1 cellular context compared by ENCODE assay signal in the genomic region with DNA sequence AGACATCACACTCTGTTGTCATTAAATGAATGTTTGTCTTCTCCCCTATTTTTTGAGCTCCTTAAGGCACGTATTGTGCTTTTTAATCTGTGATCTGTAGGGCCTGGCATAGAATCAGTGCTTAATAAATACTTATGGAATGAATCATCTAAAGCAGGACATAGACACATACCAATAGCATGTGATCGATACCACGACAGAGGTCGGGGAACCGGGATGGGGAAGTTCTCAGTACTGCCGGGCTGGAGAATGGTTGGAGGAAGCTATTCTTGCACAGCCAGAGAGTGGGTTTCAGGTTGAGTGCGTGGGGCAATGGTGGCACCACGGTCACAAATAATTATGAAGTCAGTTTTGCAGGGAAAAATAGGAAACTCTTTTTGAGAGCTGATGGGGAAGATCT.
TF ChIP-seq lines count a peak whose summit lies in the region.

No MANE protein-coding gene starts in this region.

TF ChIP-seq in HCT116, 20 proteins besides CTCF, POLR2A, EP300 and RAD21 (continued from another document):
- TF ChIP-seq ZNF274 (IDR thresholded peaks at IDR 0.05; ENCODE audit: low read depth, low read length), result no peak
- TF ChIP-seq EZH2phosphoT487 (IDR thresholded peaks at IDR 0.05; ENCODE audit: borderline replicate concordance), result no peak
- no peak for TF ChIP-seq SRF (IDR thresholded peaks at IDR 0.05; ENCODE audit: low read depth)
- TF ChIP-seq CEBPB (IDR thresholded peaks at IDR 0.05; ENCODE audit: low read depth), result no peak
TF ChIP-seq in HCT116: peak in this region for 0.
